22 cellular contexts compared by ENCODE assay signal in genomic region chr2:73855526-73855925, GRCh38.
"Had no signal": no experiment of that assay in that cellular context is flagged by ENCODE, and none has a peak within 500 bp of the region (broad histone marks: within the 10 kb centered on the region; RNA-seq: fewer than 3 reads in every experiment).

No MANE protein-coding gene starts in this region.

- H3K27me3 Mint-ChIP-seq: effector memory CD8-positive, alpha-beta T cell; naive B cell; progenitor cell of endocrine pancreas; stimulated activated naive CD8-positive, alpha-beta T cell treated with anti-CD3 and anti-CD28 coated beads, Interleukin-15, amount 100 ng/mL, for 72 hours had no signal

- H3K9me3 Mint-ChIP-seq: effector memory CD8-positive, alpha-beta T cell; immature natural killer cell; naive B cell; nephron; stimulated activated naive CD8-positive, alpha-beta T cell treated with anti-CD3 and anti-CD28 coated beads, Interleukin-15, amount 100 ng/mL, for 72 hours had no signal

- H3K4me3 Mint-ChIP-seq: effector memory CD8-positive, alpha-beta T cell; immature natural killer cell; naive B cell; nephron; stimulated activated naive CD8-positive, alpha-beta T cell treated with anti-CD3 and anti-CD28 coated beads, Interleukin-15, amount 100 ng/mL, for 72 hours had no signal

- DNase-seq: effector memory CD8-positive, alpha-beta T cell; glutamatergic neuron; immature natural killer cell; kidney; left cardiac atrium; left ventricle myocardium inferior; naive B cell; occipital lobe; pancreas; right cardiac atrium; stimulated activated CD4-positive, alpha-beta T cell treated with anti-CD3 and anti-CD28 coated beads, Interleukin-2, amount 100 ng/mL, for 48 hours; stimulated activated naive CD8-positive, alpha-beta T cell treated with anti-CD3 and anti-CD28 coated beads, Interleukin-15, amount 100 ng/mL, for 72 hours; testis; upper lobe of right lung had no signal

- H3K4me1 Mint-ChIP-seq: immature natural killer cell, nephron had no signal

- ATAC-seq: effector memory CD8-positive, alpha-beta T cell; gastroesophageal sphincter; left cardiac atrium; pancreas; right cardiac atrium; stimulated activated naive CD8-positive, alpha-beta T cell treated with anti-CD3 and anti-CD28 coated beads, Interleukin-15, amount 100 ng/mL, for 72 hours; upper lobe of right lung had no signal

- H3K4me3 ChIP-seq: esophagus muscularis mucosa, gastroesophageal sphincter, left ventricle myocardium inferior, lung, pancreas, smooth muscle cell, testis, tibial nerve, upper lobe of right lung, vagina had no signal

- H3K27ac Mint-ChIP-seq: effector memory CD8-positive, alpha-beta T cell; nephron; progenitor cell of endocrine pancreas; stimulated activated naive CD8-positive, alpha-beta T cell treated with anti-CD3 and anti-CD28 coated beads, Interleukin-15, amount 100 ng/mL, for 72 hours had no signal
